In genomic region chr3:120173056-120173675, GRCh38 we compare ENCODE assay signal across 1 cellular context.
TF ChIP-seq lines count a peak whose summit lies in the region.

No MANE protein-coding gene starts in this region.

TF ChIP-seq in SK-N-SH, 30 proteins besides CTCF, POLR2A, EP300 and RAD21 (continued from another document):
- TF ChIP-seq REST (IDR thresholded peaks at IDR 0.05; ENCODE audit: low read depth, low read length) (no peak), TAF1 (IDR thresholded peaks at IDR 0.05; ENCODE audit: borderline replicate concordance, low read depth, low read length) (no peak), RXRA (IDR thresholded peaks at IDR 0.05; ENCODE audit: borderline replicate concordance, low read depth) (no peak), GABPA (IDR thresholded peaks at IDR 0.05; ENCODE audit: low read depth) (no peak), USF2 (IDR thresholded peaks at IDR 0.05; ENCODE audit: borderline replicate concordance, low read depth, low read length) (no peak), TCF12 (IDR thresholded peaks at IDR 0.05) (no peak), FOSL2 (IDR thresholded peaks at IDR 0.05; ENCODE audit: borderline replicate concordance, low read depth) (no peak), TEAD4 (IDR thresholded peaks at IDR 0.05; ENCODE audit: borderline replicate concordance, insufficient read depth) (no peak), ZBTB33 (IDR thresholded peaks at IDR 0.05; ENCODE audit: borderline replicate concordance, low read depth) (no peak), RFX5 (IDR thresholded peaks at IDR 0.05; ENCODE audit: low read length) (no peak)
